ENCODE assay signal across 1 cellular context in the genomic region with DNA sequence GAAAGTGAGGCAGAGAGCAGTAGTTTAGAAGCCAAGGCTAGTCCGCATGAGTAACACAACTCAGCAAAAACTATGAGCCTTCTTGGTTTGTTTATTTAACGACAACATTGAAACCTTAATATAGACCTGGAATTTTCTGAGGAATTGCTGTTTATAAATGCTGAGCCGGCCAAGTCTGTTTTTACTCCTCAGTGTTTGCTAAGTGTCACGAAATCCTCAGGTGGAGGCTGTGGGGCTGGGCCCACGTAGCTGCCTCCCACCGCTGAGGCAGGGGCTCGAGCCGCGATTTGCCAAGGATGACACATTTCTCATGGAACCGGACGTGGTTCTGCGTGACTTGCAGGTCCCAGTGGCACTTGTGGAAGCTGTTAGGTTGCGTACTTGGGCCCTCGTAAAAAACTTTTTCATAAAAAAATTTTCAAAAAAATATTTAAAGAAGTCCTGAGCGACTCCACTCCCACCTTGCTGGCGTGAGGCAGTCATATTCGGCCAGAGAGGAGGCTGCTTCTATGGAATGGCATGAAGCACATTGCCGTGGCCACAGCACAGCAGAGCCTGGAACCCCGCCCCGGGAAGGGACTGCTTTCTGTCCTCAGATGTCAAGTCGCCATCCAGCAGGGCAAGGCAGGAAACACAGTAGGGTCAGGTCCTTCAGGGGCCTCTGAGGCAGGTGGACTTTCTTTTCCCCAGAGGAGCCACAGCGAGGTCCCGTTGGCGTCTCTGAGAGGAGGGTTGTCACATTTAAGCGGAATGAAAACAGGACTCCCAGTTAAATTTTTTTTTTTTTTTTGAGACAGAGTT.
TF ChIP-seq lines count a peak whose summit lies in the region.

No MANE protein-coding gene starts in this region.

TF ChIP-seq in HCT116, 20 proteins besides CTCF, POLR2A, EP300 and RAD21 (continued from another document):
- TF ChIP-seq REST (IDR thresholded peaks at IDR 0.05; ENCODE audit: low read depth) (no peak), SRF (IDR thresholded peaks at IDR 0.05; ENCODE audit: low read depth) (no peak), SP1 (IDR thresholded peaks at IDR 0.05; ENCODE audit: low read depth) (no peak), POLR2AphosphoS5 (IDR thresholded peaks at IDR 0.05; ENCODE audit: low read depth, low read length) (no peak), EZH2phosphoT487 (IDR thresholded peaks at IDR 0.05; ENCODE audit: borderline replicate concordance) (no peak), SIN3A (IDR thresholded peaks at IDR 0.05; ENCODE audit: low read depth) (no peak), CBX3 (IDR thresholded peaks at IDR 0.05; ENCODE audit: low read depth) (no peak), FOSL1 (IDR thresholded peaks at IDR 0.05; ENCODE audit: low read depth) (no peak), CEBPB (IDR thresholded peaks at IDR 0.05; ENCODE audit: low read depth) (no peak), MAX (IDR thresholded peaks at IDR 0.05) (no peak)
